In genomic region chr9:136756134-136756438, GRCh38 we compare ENCODE assay signal across 20 cellular contexts. TPM values are rescaled to one million over a fixed set of nuclear protein-coding genes. Genes with fewer than 3 reads are reported as not detected.
A peak's percentile ranks its signal among the peaks of the same experiment; 100 is the strongest.
DNase-seq lines count a peak whose midpoint lies in the region; ATAC-seq, FAIRE-seq and TF ChIP-seq lines count a peak whose summit lies in the region.
"Had no signal": no experiment of that assay in that cellular context is flagged by ENCODE, and none has a peak within 500 bp of the region (broad histone marks: within the 10 kb centered on the region; RNA-seq: fewer than 3 reads in every experiment).

No MANE protein-coding gene starts in this region.

- no peaks in the 10 kb centered on the region for H3K4me1 ChIP-seq in HEK293 (ENCODE audit: control insufficient read depth, insufficient read depth, low read length)
- H3K4me1 ChIP-seq in H1 (replicated peaks in 1 of 4; ENCODE audit: control insufficient read depth in 3 of 4, insufficient read depth in 4 of 4, low read length in 3 of 4), result no peaks in the 10 kb centered on the region; a peak in 1 of 7 replicates
- no peaks in the 10 kb centered on the region for H3K4me1 ChIP-seq in osteoblast (ENCODE audit: insufficient read depth, low read length)

- no peak overlapping the region for H3K9ac ChIP-seq in H1 (replicated peaks in 1 of 4; ENCODE audit: extremely low read depth in 1 of 4, low read depth in 3 of 4, low read length in 3 of 4)
- H3K9ac ChIP-seq: KMS-11 had no signal

- POLR2A ChIA-PET in HEK293 (lab: Yijun Ruan, JAX) (no interaction called here), H1 (lab: Charles Lee; ENCODE audit: partially characterized antibody) (interaction anchor here (3.0 kb wide), 1 partner anchor 29 kb away, joined by 26 read pairs; no protein-coding TSS in a partner anchor)

- H3K79me2 ChIP-seq in H1 (ENCODE audit: control insufficient read depth in 1 of 2, insufficient read depth in 2 of 2, low read length in 2 of 2), result no peaks in the 10 kb centered on the region
- H3K79me2 ChIP-seq in osteoblast (ENCODE audit: insufficient read depth, low read length), result no peaks in the 10 kb centered on the region

- no peak overlapping the region for H2BK20ac ChIP-seq in H1 (ENCODE audit: low read length)

- TF ChIP-seq POLR2A in H1 (IDR thresholded peaks at IDR 0.05; ENCODE audit: control extremely low read depth in 1 of 2, low read depth in 2 of 2, low read length in 2 of 2), result no peak

- H2AFZ ChIP-seq in H1 (ENCODE audit: low read length) (no peak overlapping the region), osteoblast (ENCODE audit: low read length) (no peak overlapping the region)

- no peak overlapping the region for H4K91ac ChIP-seq in H1 (replicated peaks; ENCODE audit: insufficient read length, low read length)

- no peak for FAIRE-seq in H1 (lab: Jason Lieb, UNC)
- FAIRE-seq: A204.1, D721Med, GM19239 had no signal

- H4K20me1 ChIP-seq in H1 (replicated peaks in 1 of 2; ENCODE audit: control insufficient read depth in 1 of 2, insufficient read depth in 2 of 2, low read length in 2 of 2), result no peaks in the 10 kb centered on the region
- H4K20me1 ChIP-seq in osteoblast (ENCODE audit: insufficient read depth, low read length), result no peaks in the 10 kb centered on the region

- no peaks in the 10 kb centered on the region for H3K36me3 ChIP-seq in HEK293 (ENCODE audit: control insufficient read depth in 2 of 2, insufficient read depth in 1 of 2, low read length in 2 of 2)
- H3K36me3 ChIP-seq in H1 (ENCODE audit: control insufficient read depth in 2 of 4, insufficient read depth in 4 of 4, low read length in 3 of 4), result no peaks in the 10 kb centered on the region
- no peaks in the 10 kb centered on the region for H3K36me3 ChIP-seq in osteoblast (ENCODE audit: insufficient read depth, low read length)
- H3K36me3 ChIP-seq: BE2C had no signal

- no peak overlapping the region for H3K18ac ChIP-seq in H1 (ENCODE audit: extremely low read depth, low read length)

- H3K27ac ChIP-seq in HEK293 (ENCODE audit: extremely low read depth, low read depth, low read length) (no peak overlapping the region), H1 (ENCODE audit: low read depth, low read length) (no peak overlapping the region), osteoblast (ENCODE audit: low read depth, low read length) (no peak overlapping the region)
- H3K27ac ChIP-seq: HL-60, KMS-11 had no signal

- no peaks in the 10 kb centered on the region for H3K23me2 ChIP-seq in H1 (ENCODE audit: low read depth, low read length)

- no peaks in the 10 kb centered on the region for H3K27me3 ChIP-seq in H1 (replicated peaks in 1 of 4; ENCODE audit: control insufficient read depth in 3 of 4, extremely low read depth in 1 of 4, insufficient read depth in 3 of 4, low read length in 3 of 4)
- H3K27me3 ChIP-seq in osteoblast (ENCODE audit: insufficient read depth, low read length), result no peaks in the 10 kb centered on the region
- H3K27me3 ChIP-seq: BE2C had no signal

- no peak overlapping the region for H3K4me2 ChIP-seq in H1 (ENCODE audit: insufficient read depth in 1 of 2, low read depth in 2 of 2, low read length in 2 of 2)
- H3K4me2 ChIP-seq in osteoblast (ENCODE audit: insufficient read depth, low read length), result no peak overlapping the region
- H3K4me2 ChIP-seq: KMS-11 had no signal

- no peak overlapping the region for H3K4ac ChIP-seq in H1 (replicated peaks; ENCODE audit: insufficient read length, low read depth, low read length)

- 92% methylated on average over 4 of the region's 4 CpGs; no CpG with 5 or more reads in 1 of the 2 experiments for WGBS in H1 (ENCODE audit: extremely low coverage in 1 of 2, insufficient coverage in 1 of 2, insufficient read length in 1 of 2, insufficient replicate concordance in 2 of 2, low coverage in 1 of 2, low lambda C conversion rate in 2 of 2, missing lambda C conversion rate in 1 of 2), 2 experiments

- H3K79me1 ChIP-seq in H1 (ENCODE audit: low read depth, low read length), result no peaks in the 10 kb centered on the region

- no peak for TF ChIP-seq CTCF in HEK293 (tag by site-specific recombination; IDR thresholded peaks at IDR 0.05)
- no peak for TF ChIP-seq CTCF in H1 (IDR thresholded peaks at IDR 0.05; ENCODE audit: control extremely low read depth in 1 of 3, insufficient read depth in 1 of 3, low read depth in 1 of 3, low read length in 3 of 3)
- TF ChIP-seq CTCF in osteoblast (IDR thresholded peaks at IDR 0.05; ENCODE audit: extremely low read depth, low read depth, low read length), result no peak

- H3K23ac ChIP-seq in H1 (ENCODE audit: insufficient read length), result no peak overlapping the region

- H3K4me3 ChIP-seq in HEK293 (ENCODE audit: low read depth, low read length) (no peak overlapping the region), H1 (ENCODE audit: extremely low read depth in 1 of 4, insufficient read depth in 2 of 4, low read depth in 3 of 4, low read length in 4 of 4) (no peak overlapping the region), osteoblast (ENCODE audit: insufficient read depth, low read length) (no peak overlapping the region)

- CTCF ChIA-PET in HEK293 (lab: Yijun Ruan, JAX), result interaction anchor here (2.6 kb wide), 1 partner anchor 11 kb away, joined by 16 read pairs; no protein-coding TSS in a partner anchor
- CTCF ChIA-PET in H1 (lab: Charles Lee; ENCODE audit: partially characterized antibody), result interaction anchor here (1.0 to 1.3 kb wide), 2 partner anchors 13 to 86 kb away, joined by 5 read pairs; partner anchors contain the start of gene AJM1

- no peak for TF ChIP-seq RAD21 in H1 (IDR thresholded peaks at IDR 0.05 in 1 of 2, conservative IDR thresholded peaks at IDR 0.05 in 1 of 2; ENCODE audit: low read depth in 2 of 2, low read length in 2 of 2)

- H2AK5ac ChIP-seq in H1 (ENCODE audit: low read depth, low read length), result 0 out of 2 replicates have a peak overlapping the region, but pooled peaks have one; percentile 8

- H4K5ac ChIP-seq in H1 (ENCODE audit: insufficient read length, low read depth, low read length), result no peak overlapping the region

- no peak for TF ChIP-seq EP300 in H1 (IDR thresholded peaks at IDR 0.05; ENCODE audit: borderline replicate concordance in 1 of 2, low read depth in 2 of 2, low read length in 2 of 2)

- no peak overlapping the region for H2BK12ac ChIP-seq in H1 (ENCODE audit: low read depth, low read length)

- H2BK120ac ChIP-seq in H1 (replicated peaks; ENCODE audit: low read depth, low read length), result no peak overlapping the region

- no peak overlapping the region for H3K56ac ChIP-seq in H1 (replicated peaks; ENCODE audit: insufficient read length, low read depth, low read length)

- H4K8ac ChIP-seq in H1 (ENCODE audit: extremely low read depth, insufficient read depth, low read length), result no peak overlapping the region

- H3K14ac ChIP-seq in H1 (ENCODE audit: insufficient read length), result no peak overlapping the region

- no peak for ATAC-seq in HG03565 (IDR thresholded peaks at IDR 0.05; ENCODE audit: unreplicated experiment)
- ATAC-seq: CD8-positive, alpha-beta T cell had no signal

- DNase-seq in H1 (ENCODE audit: low read depth in 1 of 2, low spot score in 2 of 2) (no peak), osteoblast (ENCODE audit: insufficient read length, low spot score, missing footprints) (peak; percentile 69), NCI-H1105 treated with DMSO at 0.1 percent for 48 hours (lab: John Stamatoyannopoulos, UW) (no peak), SW 1271 (lab: John Stamatoyannopoulos, UW) (no peak)
- DNase-seq: BE2C; CD8-positive, alpha-beta T cell; COR-L47; DMS53; GF-D8; HCEC 1CT had no signal

- no peak overlapping the region for H2BK15ac ChIP-seq in H1 (ENCODE audit: low read length)

- H3K9me3 ChIP-seq in HEK293 (ENCODE audit: control insufficient read depth, insufficient read depth, low read depth, low read length) (no peaks in the 10 kb centered on the region), H1 (ENCODE audit: insufficient read depth in 2 of 2, low read depth in 1 of 2, low read length in 1 of 2) (peaks cover 3 to 12% of the 10 kb centered on the region in 2 experiments; a peak in 1 of 4 replicates), osteoblast (ENCODE audit: low read depth, low read length) (peaks cover 8% of the 10 kb centered on the region)
- H3K9me3 ChIP-seq: BE2C had no signal

- no peak overlapping the region for H2BK5ac ChIP-seq in H1 (ENCODE audit: low read depth, low read length)

RNA-seq across cellular contexts. Expression of gene LCN8, which starts 2.0 kb away (rescaled TPM):
- not detected in 2 replicates for total RNA-seq in H1 (2021; fragmentation: NEBNext Ultra II Directional; extraction: Animal tissue kit (Norgen Biotek cat#: 25700))
- 0.14 TPM in 1 of 2 replicates, not detected in the other for polyA plus RNA-seq in H1 (2011; rRNA removed)
- polyA plus RNA-seq in H1 (2011; cell fraction: cytosol; rRNA removed), result 0.05 TPM
- 0.31 TPM for polyA plus RNA-seq in H1 (2011; cell fraction: nucleus; rRNA removed)
- polyA plus RNA-seq in H1 (2012, experiment 1 of 2), result 0.07 TPM in 1 of 4 replicates, not detected in the others
- not detected for polyA plus RNA-seq in H1 (2012, experiment 2 of 2)
- not detected for polyA plus RNA-seq in H1 (2013, experiment 1 of 2)
- 0.02 TPM for polyA plus RNA-seq in H1 (2013, experiment 2 of 2)
- not detected in 2 replicates for polyA minus RNA-seq in H1 (2011; rRNA and poly(A)+ RNA removed)
- not detected for polyA minus RNA-seq in H1 (2011; cell fraction: cytosol; rRNA and poly(A)+ RNA removed)
- polyA minus RNA-seq in H1 (2011; cell fraction: nucleus; rRNA and poly(A)+ RNA removed), result not detected
- total RNA-seq in osteoblast, result not detected in 2 replicates
- total RNA-seq: CD8-positive, alpha-beta T cell; H4 had no signal
- polyA plus RNA-seq: CD14-positive monocyte had no signal

RNA-seq across cellular contexts. Expression of gene LCN6, which starts 7.8 kb away (rescaled TPM):
- total RNA-seq in H1 (2021; fragmentation: NEBNext Ultra II Directional; extraction: Animal tissue kit (Norgen Biotek cat#: 25700)), result not detected in 2 replicates
- polyA plus RNA-seq in H1 (2011; rRNA removed), result not detected in 2 replicates
- not detected for polyA plus RNA-seq in H1 (2011; cell fraction: cytosol; rRNA removed)
- polyA plus RNA-seq in H1 (2011; cell fraction: nucleus; rRNA removed), result not detected
- polyA plus RNA-seq in H1 (2012, experiment 1 of 2), result not detected in 4 replicates
- polyA plus RNA-seq in H1 (2012, experiment 2 of 2), result not detected
- not detected for polyA plus RNA-seq in H1 (2013, experiment 1 of 2)
- not detected for polyA plus RNA-seq in H1 (2013, experiment 2 of 2)
- polyA minus RNA-seq in H1 (2011; rRNA and poly(A)+ RNA removed), result not detected in 2 replicates
- not detected for polyA minus RNA-seq in H1 (2011; cell fraction: cytosol; rRNA and poly(A)+ RNA removed)
- polyA minus RNA-seq in H1 (2011; cell fraction: nucleus; rRNA and poly(A)+ RNA removed), result not detected
- total RNA-seq in osteoblast, result not detected in 2 replicates
- total RNA-seq: CD8-positive, alpha-beta T cell; H4 had no signal
- polyA plus RNA-seq: CD14-positive monocyte, IgD-negative memory B cell had no signal

RNA-seq across cellular contexts. Expression of gene LCN15, which starts 8.2 kb away (rescaled TPM):
- 0.47 and 0.61 TPM in 2 replicates for total RNA-seq in H1 (2021; fragmentation: NEBNext Ultra II Directional; extraction: Animal tissue kit (Norgen Biotek cat#: 25700))
- 0.08 and 0.25 TPM in 2 replicates for polyA plus RNA-seq in H1 (2011; rRNA removed)
- 0.16 TPM for polyA plus RNA-seq in H1 (2011; cell fraction: cytosol; rRNA removed)
- polyA plus RNA-seq in H1 (2011; cell fraction: nucleus; rRNA removed), result 0.39 TPM
- polyA plus RNA-seq in H1 (2012, experiment 1 of 2), result 0.28 to 0.73 TPM (median 0.38 TPM) in 4 replicates
- 0.80 TPM for polyA plus RNA-seq in H1 (2012, experiment 2 of 2)
- polyA plus RNA-seq in H1 (2013, experiment 1 of 2), result 0.18 TPM
- 0.22 TPM for polyA plus RNA-seq in H1 (2013, experiment 2 of 2)
- not detected in 2 replicates for polyA minus RNA-seq in H1 (2011; rRNA and poly(A)+ RNA removed)
- polyA minus RNA-seq in H1 (2011; cell fraction: cytosol; rRNA and poly(A)+ RNA removed), result not detected
- 0.30 TPM for polyA minus RNA-seq in H1 (2011; cell fraction: nucleus; rRNA and poly(A)+ RNA removed)
- total RNA-seq in osteoblast, result not detected in 2 replicates
- total RNA-seq: CD8-positive, alpha-beta T cell; H4 had no signal
- polyA plus RNA-seq: CD14-positive monocyte, IgD-negative memory B cell had no signal

RNA-seq across cellular contexts. Expression of gene LCN10, which starts 13.3 kb away (rescaled TPM):
- total RNA-seq in H1 (2021; fragmentation: NEBNext Ultra II Directional; extraction: Animal tissue kit (Norgen Biotek cat#: 25700)), result 2.8 and 4.8 TPM in 2 replicates
- polyA plus RNA-seq in H1 (2011; rRNA removed), result 2.6 and 3.5 TPM in 2 replicates
- 3.5 TPM for polyA plus RNA-seq in H1 (2011; cell fraction: cytosol; rRNA removed)
- 3.0 TPM for polyA plus RNA-seq in H1 (2011; cell fraction: nucleus; rRNA removed)
- 1.1 to 2.7 TPM (median 2.4 TPM) in 4 replicates for polyA plus RNA-seq in H1 (2012, experiment 1 of 2)
- 2.3 TPM for polyA plus RNA-seq in H1 (2012, experiment 2 of 2)
- polyA plus RNA-seq in H1 (2013, experiment 1 of 2), result 2.1 TPM
- polyA plus RNA-seq in H1 (2013, experiment 2 of 2), result 2.0 TPM
- 0.98 and 1.5 TPM in 2 replicates for polyA minus RNA-seq in H1 (2011; rRNA and poly(A)+ RNA removed)
- 2.1 TPM for polyA minus RNA-seq in H1 (2011; cell fraction: cytosol; rRNA and poly(A)+ RNA removed)
- polyA minus RNA-seq in H1 (2011; cell fraction: nucleus; rRNA and poly(A)+ RNA removed), result 0.60 TPM
- not detected in 2 replicates for total RNA-seq in osteoblast
- total RNA-seq: H4 had no signal
- polyA plus RNA-seq: CD14-positive monocyte had no signal

RNA-seq across cellular contexts. Expression of gene TMEM141, which starts 35.1 kb away (rescaled TPM):
- 50.6 and 51.1 TPM in 2 replicates for total RNA-seq in H1 (2021; fragmentation: NEBNext Ultra II Directional; extraction: Animal tissue kit (Norgen Biotek cat#: 25700))
- 137 and 140 TPM in 2 replicates for polyA plus RNA-seq in H1 (2011; rRNA removed)
- polyA plus RNA-seq in H1 (2011; cell fraction: cytosol; rRNA removed), result 121 TPM
- polyA plus RNA-seq in H1 (2011; cell fraction: nucleus; rRNA removed), result 84.2 TPM
- 43.0 to 79.6 TPM (median 72.6 TPM) in 4 replicates for polyA plus RNA-seq in H1 (2012, experiment 1 of 2)
- 108 TPM for polyA plus RNA-seq in H1 (2012, experiment 2 of 2)
- 44.8 TPM for polyA plus RNA-seq in H1 (2013, experiment 1 of 2)
- 44.7 TPM for polyA plus RNA-seq in H1 (2013, experiment 2 of 2)
- polyA minus RNA-seq in H1 (2011; rRNA and poly(A)+ RNA removed), result 15.6 and 18.5 TPM in 2 replicates
- 17.9 TPM for polyA minus RNA-seq in H1 (2011; cell fraction: cytosol; rRNA and poly(A)+ RNA removed)
- 27.5 TPM for polyA minus RNA-seq in H1 (2011; cell fraction: nucleus; rRNA and poly(A)+ RNA removed)
- total RNA-seq in osteoblast, result 31.8 and 39.8 TPM in 2 replicates
